ENCODE assay signal across 8 cellular contexts in genomic region chr3:32296251-32297204, GRCh38. TPM values are rescaled to one million over a fixed set of nuclear protein-coding genes. Genes with fewer than 3 reads are reported as not detected.
A peak's percentile ranks its signal among the peaks of the same experiment; 100 is the strongest.
DNase-seq lines count a peak whose midpoint lies in the region; ATAC-seq and TF ChIP-seq lines count a peak whose summit lies in the region.

No MANE protein-coding gene starts in this region.

- peak; percentile 65 for ATAC-seq in HG02884 (IDR thresholded peaks at IDR 0.05; ENCODE audit: unreplicated experiment)
- no peak for ATAC-seq in HG02610 (IDR thresholded peaks at IDR 0.05; ENCODE audit: unreplicated experiment)

- CTCF ChIA-PET in GM10248 (lab: Yijun Ruan, JAX), result interaction anchor here (0.6 to 4.6 kb wide), 25 partner anchors 8 to 637 kb away, joined by 3 to 28 read pairs (median 5); no protein-coding TSS in a partner anchor

- DNase-seq in GM10248 (ENCODE audit: extremely low spot score), result peak; percentile 74
- peak; percentile 24 for DNase-seq in NOMO-1 treated with DMSO at 0.1 percent for 48 hours (lab: John Stamatoyannopoulos, UW; ENCODE audit: unreplicated experiment)
- peak; percentile 53 for DNase-seq in activated T-cell treated with anti-CD3 and anti-CD28 coated beads for 1 hour (ENCODE audit: low read depth)
- peak; percentile 33 for DNase-seq in epithelial cell of prostate (ENCODE audit: low read depth, low spot score)
- DNase-seq in mucosa of gallbladder (ENCODE audit: low spot score), result peak; percentile 58
- peak; percentile 22 for DNase-seq in stimulated activated naive CD4-positive, alpha-beta T cell treated with Interleukin-2 at 50 U/mL for 16 hours (lab: John Stamatoyannopoulos, UW)

- H3K27ac ChIP-seq in epithelial cell of prostate, result peak overlapping the region; percentile 52

- POLR2A ChIA-PET in GM10248 (lab: Yijun Ruan, JAX), result no interaction called here

- TF ChIP-seq CTCF in GM10248 (IDR thresholded peaks at IDR 0.05; ENCODE audit: control extremely low read depth, extremely low read depth, low read depth, missing control alignments), result peak; percentile 87

RNA-seq across cellular contexts. Expression of gene CMTM8, which starts 58.0 kb away (rescaled TPM):
- 6.0 TPM for total RNA-seq in mucosa of gallbladder

Comparison
In these comparisons a context has a peak if more than half of its experiments do, and no peak if none do; other contexts are left out.
1. DNase-seq: peak in every context shown above with its lines; median percentile 74 in GM10248; 58 in mucosa of gallbladder; 53 in activated T-cell treated with anti-CD3 and anti-CD28 coated beads for 1 hour; 33 in epithelial cell of prostate; 24 in NOMO-1 treated with DMSO at 0.1 percent for 48 hours; 22 in stimulated activated naive CD4-positive, alpha-beta T cell treated with Interleukin-2 at 50 U/mL for 16 hours.